1 cellular context compared by ENCODE assay signal in genomic region chr4:78167510-78167909, GRCh38.
TF ChIP-seq lines count a peak whose summit lies in the region.

No MANE protein-coding gene starts in this region.

TF ChIP-seq in K562, 482 proteins besides CTCF, POLR2A, EP300 and RAD21 (continued from another document):
- TF ChIP-seq HMBOX1 (IDR thresholded peaks at IDR 0.05) (peak; percentile 41; the same call in 1 of the 2 replicates), RBM25 (IDR thresholded peaks at IDR 0.05; ENCODE audit: low read depth, low read length, severe bottlenecking) (peak; percentile 71), FOXJ2 (tag; IDR thresholded peaks at IDR 0.05) (no peak), BCOR (IDR thresholded peaks at IDR 0.05) (0 out of 2 replicates have a peak, but pooled peaks have one; percentile 9), E2F8 (IDR thresholded peaks at IDR 0.05; ENCODE audit: low read depth, partially characterized antibody) (no peak), ESRRA (IDR thresholded peaks at IDR 0.05; ENCODE audit: borderline replicate concordance, low read depth) (no peak), ZNF408 (CRISPR knock-in tag; IDR thresholded peaks at IDR 0.05; ENCODE audit: low read depth) (no peak), RREB1 (CRISPR knock-in tag; IDR thresholded peaks at IDR 0.05) (no peak), KAT8 (IDR thresholded peaks at IDR 0.05; ENCODE audit: low read depth) (no peak), STAT5B (CRISPR knock-in tag; IDR thresholded peaks at IDR 0.05) (no peak), ATF2 (CRISPR knock-in tag; IDR thresholded peaks at IDR 0.05) (no peak)
